18 cellular contexts compared by ENCODE assay signal in the genomic region with DNA sequence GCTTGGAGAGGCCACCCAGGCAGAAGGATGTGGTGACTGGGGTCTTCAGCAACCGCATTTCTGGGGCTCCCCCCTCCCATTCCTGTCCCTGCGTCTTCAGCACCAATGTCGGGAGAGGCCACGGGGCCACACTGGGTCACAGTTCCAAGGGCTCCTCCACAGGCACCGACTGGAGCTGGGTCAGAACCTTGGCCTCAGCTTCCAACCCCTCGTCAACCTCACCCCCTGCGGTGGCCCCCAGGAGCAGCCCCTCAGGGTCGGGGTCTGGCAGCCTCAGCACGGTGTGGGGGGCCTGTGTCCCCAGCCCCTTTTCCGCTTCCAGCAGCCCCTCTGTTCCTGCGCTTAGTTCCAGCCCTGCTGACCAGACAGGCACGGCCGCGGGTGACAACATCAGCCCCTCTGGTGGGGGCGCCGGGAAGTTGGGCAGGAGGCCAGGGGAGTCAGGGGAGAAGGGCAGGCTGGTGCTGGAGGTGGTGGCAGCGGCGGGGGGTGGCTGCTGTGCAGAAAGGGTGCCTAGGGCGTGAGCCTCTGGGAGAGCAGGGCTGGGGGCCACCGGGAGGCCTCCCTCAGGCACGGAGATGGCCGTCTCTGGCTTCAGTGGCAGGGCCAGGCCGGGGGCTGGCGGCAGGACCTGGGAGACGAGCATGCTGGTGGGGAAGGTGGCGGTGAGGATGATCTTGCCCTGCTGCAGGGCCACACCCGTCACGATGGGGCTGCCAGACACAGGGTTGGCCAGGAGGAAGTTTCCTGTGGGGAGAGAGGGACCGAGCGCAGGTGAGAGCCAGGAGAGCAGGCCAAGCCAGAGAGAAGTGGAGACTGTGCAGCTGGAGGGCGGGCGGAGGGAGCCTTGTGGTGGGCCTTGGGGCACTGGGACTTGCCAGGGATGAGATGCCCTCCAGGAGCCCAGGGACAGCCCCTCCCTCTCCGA. TPM values are rescaled to one million over a fixed set of nuclear protein-coding genes. Genes with fewer than 3 reads are reported as not detected.
A peak's percentile ranks its signal among the peaks of the same experiment; 100 is the strongest.
DNase-seq lines count a peak whose midpoint lies in the region; ATAC-seq and TF ChIP-seq lines count a peak whose summit lies in the region.
"Had no signal": no experiment of that assay in that cellular context is flagged by ENCODE, and none has a peak within 500 bp of the region (broad histone marks: within the 10 kb centered on the region; RNA-seq: fewer than 3 reads in every experiment).

No MANE protein-coding gene starts in this region.

- H2AFZ ChIP-seq in GM23248: no peak overlapping the region

- no peak overlapping the region for H3K4me2 ChIP-seq in GM23248 (ENCODE audit: unreplicated experiment)

- H3K27ac Mint-ChIP-seq in T-helper 17 cell: peak overlapping the region; percentile 16
- H3K27ac Mint-ChIP-seq: activated B cell treated with CpG ODN at 0.5 μM for 24 hours had no signal

- H3K36me3 Mint-ChIP-seq in T-helper 17 cell (ENCODE audit: low read depth): no peaks in the 10 kb centered on the region

- H3K4me1 ChIP-seq in GM23248 (ENCODE audit: insufficient read depth) (peaks cover 5% of the 10 kb centered on the region; the same call in 1 of the 2 replicates), skeletal muscle tissue (ENCODE audit: control insufficient read depth in 3 of 3, insufficient read depth in 3 of 3, low read length in 3 of 3) (peaks cover 41 to 62% (median 45%) of the 10 kb centered on the region in 3 donors), lower lobe of right lung (peaks cover 34% of the 10 kb centered on the region)
- H3K4me1 ChIP-seq: BE2C had no signal

- H3K4me3 ChIP-seq in GM23248 (no peak overlapping the region), skeletal muscle tissue (ENCODE audit: low read length in 3 of 3) (peak overlapping the region in 1 of 3 donors; percentile 87), lower lobe of right lung (no peak overlapping the region)
- H3K4me3 ChIP-seq: SK-N-MC had no signal

- peaks cover 18% of the 10 kb centered on the region; the same call in 1 of the 2 replicates for H3K79me2 ChIP-seq in GM23248 (ENCODE audit: insufficient read depth)

- peaks cover 6% of the 10 kb centered on the region for H3K27me3 Mint-ChIP-seq in T-helper 17 cell

- no peak for ATAC-seq in T-helper 17 cell
- no peak for ATAC-seq in lower lobe of right lung
- ATAC-seq: left colon; stimulated activated effector memory CD8-positive, alpha-beta T cell treated with anti-CD3 and anti-CD28 coated beads, Interleukin-12 subunit alpha, Interleukin-12 subunit beta, amount 100 ng/mL, for 72 hours had no signal

- H3K9me2 ChIP-seq in GM23248 (ENCODE audit: insufficient read depth): no peaks in the 10 kb centered on the region

- H3K9me3 ChIP-seq in GM23248 (ENCODE audit: low read depth) (no peaks in the 10 kb centered on the region), T-helper 17 cell (ENCODE audit: control insufficient read depth, low read length, poor library complexity, severe bottlenecking) (no peaks in the 10 kb centered on the region), skeletal muscle tissue (ENCODE audit: control insufficient read depth in 3 of 3, low read length in 3 of 3) (no peaks in the 10 kb centered on the region), lower lobe of right lung (no peaks in the 10 kb centered on the region)
- H3K9me3 ChIP-seq: BE2C had no signal

- H4K20me1 ChIP-seq in GM23248 (ENCODE audit: insufficient read depth): no peaks in the 10 kb centered on the region

- intact Hi-C loops in lower lobe of right lung (cut with DNase I): no loop called here

- 81 to 82% methylated on average over 28 to 33 of the region's 33 CpGs for WGBS in GM23248 (ENCODE audit: low coverage in 1 of 2, low lambda C conversion rate in 2 of 2, missing lambda C conversion rate in 2 of 2), 2 experiments

- TF ChIP-seq CTCF in lower lobe of right lung (IDR thresholded peaks at IDR 0.05): no peak

- no peaks in the 10 kb centered on the region for H3K27me3 ChIP-seq in GM23248 (replicated peaks; ENCODE audit: insufficient read depth)
- no peaks in the 10 kb centered on the region for H3K27me3 ChIP-seq in skeletal muscle tissue (ENCODE audit: control insufficient read depth in 3 of 3, insufficient read depth in 3 of 3, low read length in 3 of 3)
- peaks cover 10% of the 10 kb centered on the region for H3K27me3 ChIP-seq in lower lobe of right lung (ENCODE audit: low read depth)

- H3K27ac ChIP-seq in GM23248 (no peak overlapping the region), skeletal muscle tissue (ENCODE audit: low read depth, low read length) (peak overlapping the region; percentile 93), lower lobe of right lung (no peak overlapping the region)
- H3K27ac ChIP-seq: SK-N-MC had no signal

- H3K36me3 ChIP-seq in GM23248 (ENCODE audit: low read depth) (no peaks in the 10 kb centered on the region), skeletal muscle tissue (ENCODE audit: control insufficient read depth in 3 of 3, insufficient read depth in 3 of 3, low read length in 3 of 3) (peaks cover 2 to 4% (median 2%) of the 10 kb centered on the region in 3 donors), lower lobe of right lung (no peaks in the 10 kb centered on the region)
- H3K36me3 ChIP-seq: BE2C had no signal

- peak overlapping the region; percentile 25 for H3K4me3 Mint-ChIP-seq in T-helper 17 cell
- H3K4me3 Mint-ChIP-seq: activated B cell treated with CpG ODN at 0.5 μM for 24 hours; stimulated activated effector memory CD8-positive, alpha-beta T cell treated with anti-CD3 and anti-CD28 coated beads, Interleukin-12 subunit alpha, Interleukin-12 subunit beta, amount 100 ng/mL, for 72 hours had no signal

- peaks cover 16% of the 10 kb centered on the region for H3K4me1 Mint-ChIP-seq in T-helper 17 cell

- H3F3A ChIP-seq in GM23248 (ENCODE audit: insufficient read depth): peaks cover 5% of the 10 kb centered on the region; the same call in 1 of the 2 replicates

- DNase-seq in GM23248 (no peak), T-helper 17 cell (no peak), islet precursor cell (peak; percentile 53), NCI-H446 treated with DMSO at 0.1 percent for 48 hours (lab: John Stamatoyannopoulos, UW) (no peak), NCI-H2196 (lab: John Stamatoyannopoulos, UW; ENCODE audit: unreplicated experiment) (no peak), lower lobe of right lung (no peak), RKO (ENCODE audit: low spot score) (no peak)
- DNase-seq: activated B cell treated with CpG ODN at 0.5 μM for 24 hours; amniotic stem cell; BE2C; effector memory CD4-positive, alpha-beta T cell; EL; NCI-H187 treated with DMSO at 0.1 percent for 48 hours; NK-92 treated with Interleukin-12 subunit alpha and Interleukin-12 subunit beta, amount 100 ng/mL, for 24 hours had no signal

- H3K9ac ChIP-seq in GM23248 (peak overlapping the region; percentile 95; the same call in 1 of the 2 replicates), skeletal muscle tissue (ENCODE audit: low read depth in 1 of 3, low read length in 3 of 3) (peak overlapping the region; percentile 19 to 90 (median 33))

- in situ Hi-C loops in GM23248 (cut with MboI): no loop called here

RNA-seq across cellular contexts. Expression of a gene that starts 3.4 kb away (rescaled TPM):
- total RNA-seq in GM23248 (2014; rRNA removed; shearing (Covaris generic)): 14.4 and 16.8 TPM in 2 replicates
- polyA plus RNA-seq in GM23248 (2016; fragmentation: Nextera tagmentation; extraction: Ambion mirVana): 6.1 and 8.2 TPM in 2 replicates
- total RNA-seq in T-helper 17 cell: under 1 TPM; 0.42 to 0.44 TPM
- total RNA-seq in skeletal muscle tissue: 8.4 TPM
- total RNA-seq in lower lobe of right lung: 16.8 TPM

RNA-seq across cellular contexts. Expression of a gene that starts 16.7 kb away (rescaled TPM):
- 26.6 and 34.4 TPM in 2 replicates for total RNA-seq in GM23248 (2014; rRNA removed; shearing (Covaris generic))
- polyA plus RNA-seq in GM23248 (2016; fragmentation: Nextera tagmentation; extraction: Ambion mirVana): 13.0 and 15.3 TPM in 2 replicates
- total RNA-seq in T-helper 17 cell (10 to 100 TPM; 18.7 to 35.8 TPM), skeletal muscle tissue (160 TPM), lower lobe of right lung (42.6 TPM)

RNA-seq across cellular contexts. Expression of a gene that starts 27.0 kb away (rescaled TPM):
- 32.2 and 32.6 TPM in 2 replicates for total RNA-seq in GM23248 (2014; rRNA removed; shearing (Covaris generic))
- polyA plus RNA-seq in GM23248 (2016; fragmentation: Nextera tagmentation; extraction: Ambion mirVana): 11.5 and 14.5 TPM in 2 replicates
- total RNA-seq in T-helper 17 cell (10 to 100 TPM; 28.3 to 49.1 TPM), skeletal muscle tissue (20.4 TPM), lower lobe of right lung (47.4 TPM)

RNA-seq across cellular contexts. Expression of a gene that starts 32.4 kb away (rescaled TPM):
- not detected in 2 replicates for total RNA-seq in GM23248 (2014; rRNA removed; shearing (Covaris generic))
- polyA plus RNA-seq in GM23248 (2016; fragmentation: Nextera tagmentation; extraction: Ambion mirVana): not detected in 2 replicates
- total RNA-seq in T-helper 17 cell (not detected), skeletal muscle tissue (not detected), lower lobe of right lung (not detected)
- total RNA-seq: activated B cell treated with CpG ODN at 0.5 μM for 24 hours, left colon had no signal

RNA-seq across cellular contexts. Expression of a gene that starts 34.9 kb away (rescaled TPM):
- 6.3 and 9.1 TPM in 2 replicates for total RNA-seq in GM23248 (2014; rRNA removed; shearing (Covaris generic))
- 3.1 and 3.3 TPM in 2 replicates for polyA plus RNA-seq in GM23248 (2016; fragmentation: Nextera tagmentation; extraction: Ambion mirVana)
- total RNA-seq in T-helper 17 cell (10 to 100 TPM; 19.4 to 23.2 TPM), skeletal muscle tissue (5.7 TPM), lower lobe of right lung (19.3 TPM)
